Comparison of ENCODE assay signal across 7 cellular contexts in the genomic region with DNA sequence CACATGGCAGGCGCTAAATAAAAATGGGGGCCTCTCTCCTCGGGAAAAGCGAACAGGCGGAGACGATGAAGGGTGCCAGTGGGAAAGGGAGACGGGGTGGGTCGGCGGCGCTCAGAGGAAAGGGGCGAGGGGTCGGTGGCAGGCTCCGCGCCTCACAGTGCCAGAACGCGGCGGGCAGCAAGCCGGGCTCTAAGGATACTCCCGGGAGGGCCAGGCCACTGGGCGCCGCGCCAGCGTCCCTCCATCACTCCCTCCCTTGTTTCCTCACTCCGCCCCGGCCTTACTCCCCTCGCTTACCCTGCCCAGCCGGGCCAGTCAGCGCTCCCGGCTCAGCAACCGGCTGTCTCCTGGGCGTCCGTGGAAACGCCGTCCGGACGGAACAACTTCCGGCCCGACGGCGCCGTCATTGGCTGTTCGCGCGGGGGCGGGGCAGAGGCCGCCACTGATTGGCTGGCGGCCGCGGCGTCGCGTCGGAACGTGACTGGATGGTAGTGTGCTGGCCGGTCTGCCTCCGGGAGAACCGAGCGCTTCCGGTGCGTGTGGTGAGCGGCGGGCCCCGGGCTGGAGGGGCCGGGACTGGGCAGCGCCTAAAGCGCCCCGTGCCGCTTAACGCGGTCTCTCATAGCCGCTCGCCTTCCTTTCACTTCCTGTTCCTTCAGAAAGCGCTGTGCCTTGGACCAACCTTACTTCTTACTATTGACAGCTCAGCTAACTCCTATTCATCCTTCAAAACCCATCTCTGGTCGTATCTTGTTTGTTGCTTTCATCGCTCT. TPM values are rescaled to one million over a fixed set of nuclear protein-coding genes. Genes with fewer than 3 reads are reported as not detected.
DNase-seq lines count a peak whose midpoint lies in the region; ATAC-seq and TF ChIP-seq lines count a peak whose summit lies in the region.

A gene (plus strand): TSS at position 523 of the 773 bp plus-strand sequence.

- in situ Hi-C loops in astrocyte of the cerebellum (cut with HindIII; ENCODE audit: low sequenced_read_pairs) = no loop called here

- H3K4me1 ChIP-seq in hepatocyte (ENCODE audit: insufficient read depth) = peaks cover 9% of the 10 kb centered on the region

- peak within 1 kb of the TSS; percentile 93 for H3K27ac ChIP-seq in hepatocyte

- H3K9me2 ChIP-seq in hepatocyte (replicated peaks; ENCODE audit: insufficient read depth) = no peaks in the 10 kb centered on the region

- H3K79me2 ChIP-seq in hepatocyte = peaks cover 64% of the 10 kb centered on the region

- no peaks in the 10 kb centered on the region for H3K9me3 ChIP-seq in hepatocyte (ENCODE audit: low read depth)

- peak within 1 kb of the TSS; percentile 79 for H3K4me2 ChIP-seq in hepatocyte

- ATAC-seq in GM18511 (IDR thresholded peaks at IDR 0.05; ENCODE audit: unreplicated experiment) = peak; percentile 79
- peak; percentile 78 for ATAC-seq in HG03025 (IDR thresholded peaks at IDR 0.05; ENCODE audit: low FRiP score, unreplicated experiment)

- no peaks in the 10 kb centered on the region for H3K36me3 ChIP-seq in hepatocyte (replicated peaks; ENCODE audit: insufficient read depth, low read depth)

- peak; percentile 18 for DNase-seq in NCI-H2029 treated with DMSO at 0.1 percent for 48 hours (lab: John Stamatoyannopoulos, UW)
- DNase-seq in T-helper 22 cell (ENCODE audit: low read depth) = peak; percentile 84
- peak; percentile 86 for DNase-seq in astrocyte of the cerebellum (ENCODE audit: low read depth)
- DNase-seq in hepatocyte (ENCODE audit: low spot score) = peak; percentile 98
- peak; percentile 83 for DNase-seq in retinal pigment epithelial cell (ENCODE audit: low read depth)

- H3K4me3 ChIP-seq in astrocyte of the cerebellum (ENCODE audit: low read depth, low read length) (peak within 1 kb of the TSS; percentile 76), hepatocyte (peak within 1 kb of the TSS; percentile 50), retinal pigment epithelial cell (ENCODE audit: low read length) (peak within 1 kb of the TSS; percentile 80)

- H2AFZ ChIP-seq in hepatocyte = peak within 1 kb of the TSS; percentile 50

- no peaks in the 10 kb centered on the region for H4K20me1 ChIP-seq in hepatocyte (ENCODE audit: insufficient read depth, poor library complexity, severe bottlenecking)

- 2% methylated on average over 66 of the region's 74 CpGs for WGBS in hepatocyte (ENCODE audit: low lambda C conversion rate, missing lambda C conversion rate)

- no peak for TF ChIP-seq CTCF in astrocyte of the cerebellum (IDR thresholded peaks at IDR 0.05; ENCODE audit: low read depth, low read length, missing control alignments)
- no peak for TF ChIP-seq CTCF in hepatocyte (IDR thresholded peaks at IDR 0.05; ENCODE audit: poor library complexity)
- TF ChIP-seq CTCF in retinal pigment epithelial cell (conservative IDR thresholded peaks at IDR 0.05; ENCODE audit: low read depth, low read length) = no peak

- H3K27me3 ChIP-seq in hepatocyte = no peaks in the 10 kb centered on the region

RNA-seq across cellular contexts. Expression of the gene that starts here (rescaled TPM):
- total RNA-seq in hepatocyte = 14.1 and 18.7 TPM in 2 replicates
- polyA plus RNA-seq in hepatocyte = 19.7 and 22.8 TPM in 2 replicates

Comparison
In these comparisons a context has a peak if more than half of its experiments do, and no peak if none do; other contexts are left out.
1. Peak in every context shown above with its lines: DNase-seq, ATAC-seq, H3K4me3 ChIP-seq and H3K27ac ChIP-seq.
2. DNase-seq: peak in every context shown above with its lines; median percentile 98 in hepatocyte; 86 in astrocyte of the cerebellum; 84 in T-helper 22 cell; 83 in retinal pigment epithelial cell; 18 in NCI-H2029 treated with DMSO at 0.1 percent for 48 hours.